Comparison of ENCODE assay signal across 1 cellular context in genomic region chr7:116956515-116956804, GRCh38.
TF ChIP-seq lines count a peak whose summit lies in the region.

No MANE protein-coding gene starts in this region.

TF ChIP-seq in GM12878, 131 proteins besides CTCF, POLR2A, EP300 and RAD21:
- TF ChIP-seq BHLHE40 (IDR thresholded peaks at IDR 0.05; ENCODE audit: borderline replicate concordance in 1 of 2, low read depth in 2 of 2, low read length in 1 of 2) (no peak), ZNF687 (IDR thresholded peaks at IDR 0.05) (no peak), MYB (IDR thresholded peaks at IDR 0.05; ENCODE audit: borderline replicate concordance, low read depth, low read length) (no peak)
